Comparison of ENCODE assay signal across 12 cellular contexts in the genomic region with DNA sequence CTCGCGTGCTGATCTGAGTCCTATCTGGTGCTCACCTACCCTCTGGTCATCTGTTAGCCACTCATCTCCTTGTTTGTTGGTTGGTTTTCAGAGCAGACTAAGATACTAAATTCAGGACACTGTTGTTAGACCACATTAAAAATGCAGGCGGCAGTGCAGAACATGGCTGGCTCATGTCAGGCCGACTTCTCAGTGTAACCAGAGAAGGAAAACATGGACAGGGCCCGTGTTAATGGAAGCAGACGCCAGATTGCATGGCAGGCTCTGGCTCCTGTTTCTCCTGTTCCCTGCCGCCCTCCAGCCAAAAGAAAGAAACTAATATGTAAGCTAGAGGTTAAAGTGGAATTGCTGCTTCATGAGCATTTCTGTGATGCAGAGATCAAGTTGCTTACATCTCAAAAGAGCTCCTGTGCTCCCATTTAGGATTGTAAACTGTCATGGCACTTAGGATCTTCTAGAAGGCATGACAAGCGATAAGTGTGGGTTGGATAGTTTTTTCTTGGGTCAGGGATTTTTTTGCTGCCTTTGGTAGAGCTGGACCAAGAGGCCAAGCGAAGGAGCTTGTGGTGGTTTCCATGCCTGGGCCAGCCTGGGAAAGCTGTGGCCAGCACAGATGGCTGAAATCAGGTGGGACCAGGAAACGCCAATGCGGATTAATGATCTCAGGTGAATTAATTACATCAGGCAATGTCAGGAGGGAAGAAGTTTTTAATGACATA. TPM values are rescaled to one million over a fixed set of nuclear protein-coding genes. Genes with fewer than 3 reads are reported as not detected.
DNase-seq lines count a peak whose midpoint lies in the region; ATAC-seq and TF ChIP-seq lines count a peak whose summit lies in the region.
"Had no signal": no experiment of that assay in that cellular context is flagged by ENCODE, and none has a peak within 500 bp of the region (broad histone marks: within the 10 kb centered on the region; RNA-seq: fewer than 3 reads in every experiment).

No MANE protein-coding gene starts in this region.

- WGBS in esophagus muscularis mucosa = 89% methylated on average over 11 of the region's 11 CpGs
- 45 to 48% methylated on average over 11 of the region's 11 CpGs for WGBS in aorta, 2 donors

- intact Hi-C loops in esophagus muscularis mucosa (cut with DNase I) = no loop called here
- intact Hi-C loops in aorta (cut with DNase I) = loop anchor here in 1 of 2 donors (5.0 kb wide), 1 partner anchor 35 kb away; no protein-coding TSS in a partner anchor

- no peak for TF ChIP-seq CTCF in esophagus muscularis mucosa (IDR thresholded peaks at IDR 0.05)
- no peak for TF ChIP-seq CTCF in osteocyte (IDR thresholded peaks at IDR 0.05)

- H3K4me3 ChIP-seq in esophagus muscularis mucosa (no peak overlapping the region), aorta (ENCODE audit: low read length in 2 of 2) (no peak overlapping the region), H7 (ENCODE audit: insufficient read depth, low read depth, low read length) (no peak overlapping the region)

- H3K27ac ChIP-seq in esophagus muscularis mucosa (replicated peaks in 1 of 4) (peak overlapping the region; percentile 9 to 50 (median 34)), aorta (ENCODE audit: low read depth in 1 of 2, low read length in 2 of 2) (peak overlapping the region; percentile 18 to 23)

- no peak for TF ChIP-seq EP300 in esophagus muscularis mucosa (IDR thresholded peaks at IDR 0.05)

- DNase-seq in activated naive CD4-positive, alpha-beta T cell (lab: John Stamatoyannopoulos, UW) = no peak
- DNase-seq in esophagus muscularis mucosa (ENCODE audit: extremely low spot score) = no peak
- no peak for DNase-seq in osteocyte (ENCODE audit: extremely low spot score, unreplicated experiment)
- DNase-seq in aorta = no peak
- DNase-seq in H7 = no peak
- DNase-seq in SIG-M5 treated with dmso at 0.1 percent for 504 hours (lab: John Stamatoyannopoulos, UW; ENCODE audit: unreplicated experiment) = no peak
- DNase-seq: activated gamma-delta T cell; NCI-H1105 treated with DMSO at 0.1 percent for 48 hours; stimulated activated CD4-positive, alpha-beta T cell treated with anti-CD3 and anti-CD28 coated beads, Interleukin-4, amount 100 ng/mL, for 24 hours had no signal

- no peaks in the 10 kb centered on the region for H3K27me3 Mint-ChIP-seq in activated naive CD4-positive, alpha-beta T cell treated with anti-CD3 and anti-CD28 coated beads, Interleukin-2, amount 50 U/mL, for 24 hours
- H3K27me3 Mint-ChIP-seq in osteocyte (ENCODE audit: unreplicated experiment) = no peaks in the 10 kb centered on the region

- H3K36me3 ChIP-seq in esophagus muscularis mucosa (peaks cover 8 to 42% (median 30%) of the 10 kb centered on the region in 4 donors), aorta (ENCODE audit: control insufficient read depth in 1 of 2, insufficient read depth in 2 of 2, low read length in 1 of 2) (no peaks in the 10 kb centered on the region), H7 (replicated peaks; ENCODE audit: control insufficient read depth, insufficient read depth, low read length) (no peaks in the 10 kb centered on the region)

- H3K4me3 Mint-ChIP-seq in activated naive CD4-positive, alpha-beta T cell treated with anti-CD3 and anti-CD28 coated beads, Interleukin-2, amount 50 U/mL, for 24 hours = no peak overlapping the region
- no peak overlapping the region for H3K4me3 Mint-ChIP-seq in osteocyte (ENCODE audit: unreplicated experiment)
- H3K4me3 Mint-ChIP-seq: T-helper 1 cell treated with Interleukin-12 subunit alpha and Interleukin-12 subunit beta and Interleukin-4 antibody, amounts not matched to agents 30 μg/mL and 1 μg/mL, for 36 hours had no signal

- H3K27me3 ChIP-seq in esophagus muscularis mucosa (no peaks in the 10 kb centered on the region), aorta (ENCODE audit: control insufficient read depth in 1 of 2, insufficient read depth in 2 of 2, low read length in 1 of 2) (no peaks in the 10 kb centered on the region), H7 (ENCODE audit: control insufficient read depth, insufficient read depth, low read length) (no peaks in the 10 kb centered on the region)

- H3K9me3 Mint-ChIP-seq in activated naive CD4-positive, alpha-beta T cell treated with anti-CD3 and anti-CD28 coated beads, Interleukin-2, amount 50 U/mL, for 24 hours = no peaks in the 10 kb centered on the region
- H3K9me3 Mint-ChIP-seq in osteocyte (ENCODE audit: unreplicated experiment) = no peaks in the 10 kb centered on the region
- H3K9me3 Mint-ChIP-seq: T-helper 1 cell treated with Interleukin-12 subunit alpha and Interleukin-12 subunit beta and Interleukin-4 antibody, amounts not matched to agents 30 μg/mL and 1 μg/mL, for 36 hours had no signal

- H3K9me3 ChIP-seq in esophagus muscularis mucosa (no peaks in the 10 kb centered on the region), aorta (ENCODE audit: control insufficient read depth, low read length) (no peaks in the 10 kb centered on the region)

- H3K27ac Mint-ChIP-seq in activated naive CD4-positive, alpha-beta T cell treated with anti-CD3 and anti-CD28 coated beads, Interleukin-2, amount 50 U/mL, for 24 hours = peak overlapping the region; percentile 41
- peak overlapping the region; percentile 43 for H3K27ac Mint-ChIP-seq in osteocyte (ENCODE audit: unreplicated experiment)
- H3K27ac Mint-ChIP-seq: T-helper 1 cell treated with Interleukin-12 subunit alpha and Interleukin-12 subunit beta and Interleukin-4 antibody, amounts not matched to agents 30 μg/mL and 1 μg/mL, for 36 hours had no signal

- peaks cover 2% of the 10 kb centered on the region for H3K36me3 Mint-ChIP-seq in activated naive CD4-positive, alpha-beta T cell treated with anti-CD3 and anti-CD28 coated beads, Interleukin-2, amount 50 U/mL, for 24 hours
- peaks cover 24% of the 10 kb centered on the region for H3K36me3 Mint-ChIP-seq in osteocyte (ENCODE audit: unreplicated experiment)

- H3K4me1 ChIP-seq in esophagus muscularis mucosa (peaks cover 27 to 46% (median 37%) of the 10 kb centered on the region in 4 donors), aorta (ENCODE audit: control insufficient read depth in 1 of 2, insufficient read depth in 2 of 2, low read length in 2 of 2) (peaks cover 0 to 6% of the 10 kb centered on the region in 2 donors)

- no peak for TF ChIP-seq POLR2A in esophagus muscularis mucosa (IDR thresholded peaks at IDR 0.05; ENCODE audit: low read depth)

- peaks cover 8% of the 10 kb centered on the region for H3K4me1 Mint-ChIP-seq in activated naive CD4-positive, alpha-beta T cell treated with anti-CD3 and anti-CD28 coated beads, Interleukin-2, amount 50 U/mL, for 24 hours
- H3K4me1 Mint-ChIP-seq in osteocyte (ENCODE audit: unreplicated experiment) = peaks cover 18% of the 10 kb centered on the region

- ATAC-seq in aorta (ENCODE audit: low FRiP score) (peak; percentile 71), GM21619 (IDR thresholded peaks at IDR 0.05; ENCODE audit: unreplicated experiment) (no peak)

RNA-seq across cellular contexts. Expression of a gene that starts 56.1 kb away (rescaled TPM):
- total RNA-seq in esophagus muscularis mucosa (10 to 100 TPM; 27.7 to 62.9 (median 28.8) TPM), osteocyte (18.1 and 18.9 TPM in 2 replicates), aorta (10 to 100 TPM; 38.5 to 54.0 TPM)
- 10 to 100 TPM; 16.8 to 23.0 TPM for polyA plus RNA-seq in aorta
- total RNA-seq in H7 (2014; rRNA removed; shearing (Covaris generic)) = 0.63 and 2.4 TPM in 2 replicates
